28 cellular contexts compared by ENCODE assay signal in the genomic region with DNA sequence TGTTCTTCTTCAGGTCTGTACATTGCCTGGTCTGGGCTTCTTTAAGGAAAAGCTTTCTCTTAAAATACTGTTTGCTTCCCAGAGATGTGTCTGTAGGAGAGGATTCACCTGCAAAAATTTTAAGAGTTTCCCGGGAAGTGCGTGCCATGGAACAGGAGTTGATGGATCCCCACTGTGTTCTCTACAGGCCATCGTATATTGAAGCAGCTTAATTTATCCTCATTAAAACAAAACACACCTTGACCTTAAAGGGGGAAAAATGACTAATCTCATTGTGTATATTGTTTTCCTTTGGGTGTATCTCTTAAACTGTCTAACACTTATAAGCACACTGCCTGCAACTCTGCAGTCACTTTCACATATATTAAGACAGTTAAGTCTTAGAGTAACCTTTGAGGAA.
"Had no signal": no experiment of that assay in that cellular context is flagged by ENCODE, and none has a peak within 500 bp of the region (broad histone marks: within the 10 kb centered on the region; RNA-seq: fewer than 3 reads in every experiment).

No MANE protein-coding gene starts in this region.

- DNase-seq: activated CD4-positive, alpha-beta memory T cell treated with anti-CD3 and anti-CD28 coated beads for 36 hours; activated CD4-positive, alpha-beta T cell treated with anti-CD3 and anti-CD28 coated beads, Interleukin-2, amount 10 ng/mL, durations not matched to agents 7 days and 5 days; activated CD4-positive, CD25-positive, alpha-beta regulatory T cell; activated CD8-positive, alpha-beta memory T cell treated with anti-CD3 and anti-CD28 coated beads for 24 hours; activated gamma-delta T cell treated with Interleukin-2 at 50 U/mL for 16 hours; activated naive CD4-positive, alpha-beta T cell treated with anti-CD3 and anti-CD28 coated beads, Interleukin-2, amount 10 ng/mL, durations not matched to agents 7 days and 5 days; activated naive CD8-positive, alpha-beta T cell treated with anti-CD3 and anti-CD28 coated beads for 36 hours; activated T-cell treated with anti-CD3 and anti-CD28 coated beads for 4 hours; activated T-cell treated with anti-CD3 and anti-CD28 coated beads, Interleukin-2, amount 50 U/mL, for 72 hours; brain microvascular endothelial cell; cerebellar nuclear complex; Karpas-422; MM.1S; NCI-H1105; NCI-H1694; NCI-H2029; NCI-H2107; NCI-H446; NCI-H524; NCI-H82; OCI-M1; RPMI8226; T-cell; T-helper 2 cell; T1000 had no signal

- ATAC-seq: activated T-cell treated with anti-CD3 and anti-CD28 coated beads, Interleukin-2, amount 50 U/mL, for 72 hours; Panc1; Right ventricle myocardium inferior; T-cell had no signal

- FAIRE-seq: TTC549 had no signal
